Comparison of ENCODE assay signal across 8 cellular contexts in genomic region chr9:129080608-129081387, GRCh38. TPM values are rescaled to one million over a fixed set of nuclear protein-coding genes. Genes with fewer than 3 reads are reported as not detected.
A peak's percentile ranks its signal among the peaks of the same experiment; 100 is the strongest.
DNase-seq lines count a peak whose midpoint lies in the region; ATAC-seq lines count a peak whose summit lies in the region.

TSS of gene DOLPP1 (plus strand) at chr9:129081111. CDS start at chr9:129081132, 21 bp downstream.

- peaks cover 25% of the 10 kb centered on the region for H3K36me3 Mint-ChIP-seq in dendritic cell treated with granulocyte-macrophage colony-stimulating factor and Interleukin-4, amounts not matched to agents 40 ng/mL and 50 ng/mL, for 4 days (ENCODE audit: low read depth)

- intact Hi-C loops in dendritic cell treated with granulocyte-macrophage colony-stimulating factor and Interleukin-4, amounts not matched to agents 40 ng/mL and 50 ng/mL, for 4 days (cut with micrococcal nuclease), result loop anchor here (1.0 kb wide), 1 partner anchor 11 kb away; no protein-coding TSS in a partner anchor

- DNase-seq in C1 segment of cervical spinal cord (lab: John Stamatoyannopoulos, UW) (peak; percentile 93 to 100 (median 98)), NCI-H748 treated with DMSO at 0.1 percent for 48 hours (lab: John Stamatoyannopoulos, UW) (peak; percentile 98), left lobe of liver (ENCODE audit: low spot score) (peak; percentile 100)
- peak; percentile 94 to 97 for DNase-seq in activated CD4-positive, alpha-beta T cell treated with anti-CD3 and anti-CD28 coated beads, Interleukin-2, amount 50 U/mL, for 24 hours (ENCODE audit: low read depth in 1 of 2, low spot score in 1 of 2)
- peak; percentile 98 for DNase-seq in stimulated activated CD4-positive, alpha-beta T cell treated with anti-CD3 and anti-CD28 coated beads, Interleukin-2, amount 100 ng/mL, for 4 hours (ENCODE audit: low read depth)

- peak within 1 kb of the TSS; percentile 86 for H3K4me3 Mint-ChIP-seq in dendritic cell treated with granulocyte-macrophage colony-stimulating factor and Interleukin-4, amounts not matched to agents 40 ng/mL and 50 ng/mL, for 4 days

- ATAC-seq in GM19372 (IDR thresholded peaks at IDR 0.05; ENCODE audit: low read depth, unreplicated experiment) (peak; percentile 94), HG03558 (IDR thresholded peaks at IDR 0.05; ENCODE audit: extremely low read depth, unreplicated experiment) (peak; percentile 73), left lobe of liver (peak; percentile 81)

- no peaks in the 10 kb centered on the region for H3K9me3 Mint-ChIP-seq in dendritic cell treated with granulocyte-macrophage colony-stimulating factor and Interleukin-4, amounts not matched to agents 40 ng/mL and 50 ng/mL, for 4 days

- no peaks in the 10 kb centered on the region for H3K27me3 Mint-ChIP-seq in dendritic cell treated with granulocyte-macrophage colony-stimulating factor and Interleukin-4, amounts not matched to agents 40 ng/mL and 50 ng/mL, for 4 days

- peak within 1 kb of the TSS; percentile 84 for H3K27ac Mint-ChIP-seq in dendritic cell treated with granulocyte-macrophage colony-stimulating factor and Interleukin-4, amounts not matched to agents 40 ng/mL and 50 ng/mL, for 4 days

- H3K4me1 Mint-ChIP-seq in dendritic cell treated with granulocyte-macrophage colony-stimulating factor and Interleukin-4, amounts not matched to agents 40 ng/mL and 50 ng/mL, for 4 days (ENCODE audit: low read depth), result peaks cover 31% of the 10 kb centered on the region

RNA-seq across cellular contexts. Expression of gene DOLPP1, which starts in this region (rescaled TPM):
- 21.7 TPM for total RNA-seq in left lobe of liver

Comparison
In these comparisons a context has a peak if more than half of its experiments do, and no peak if none do; other contexts are left out.
1. Peak in every context shown above with its lines: DNase-seq and ATAC-seq.